ENCODE assay signal across 29 cellular contexts in the genomic region with DNA sequence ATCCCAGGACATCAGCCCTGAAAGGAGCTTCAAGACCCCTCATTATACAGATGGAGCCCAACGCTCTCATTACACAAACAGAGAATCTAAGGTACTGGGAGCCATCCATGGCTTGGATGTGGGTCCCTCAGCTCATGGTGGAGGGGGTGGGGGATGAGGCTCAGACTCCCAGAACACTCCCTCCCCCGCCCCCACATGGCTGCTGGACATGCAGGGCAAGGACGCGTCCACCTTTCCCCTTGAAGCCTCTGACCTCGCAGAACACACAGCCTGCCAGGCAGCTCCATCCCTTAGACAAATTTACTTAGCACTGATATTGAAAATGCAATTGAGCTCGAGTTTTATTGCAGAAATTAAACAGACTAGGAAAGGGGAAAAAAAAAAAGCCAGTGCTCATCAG.
DNase-seq lines count a peak whose midpoint lies in the region; ATAC-seq and TF ChIP-seq lines count a peak whose summit lies in the region.
"Had no signal": no experiment of that assay in that cellular context is flagged by ENCODE, and none has a peak within 500 bp of the region (broad histone marks: within the 10 kb centered on the region; RNA-seq: fewer than 3 reads in every experiment).

No MANE protein-coding gene starts in this region.

- TF ChIP-seq POLR2A in ovary (IDR thresholded peaks at IDR 0.05) (no peak), vagina (IDR thresholded peaks at IDR 0.05) (no peak)

- H3K27ac Mint-ChIP-seq in glutamatergic neuron (ENCODE audit: unreplicated experiment): peak overlapping the region; percentile 39
- H3K27ac Mint-ChIP-seq: activated CD8-positive, alpha-beta memory T cell treated with anti-CD3 and anti-CD28 coated beads, Interleukin-2, amount 10 ng/mL, durations not matched to agents 7 days and 5 days; activated T-cell treated with anti-CD3 and anti-CD28 coated beads, Interleukin-2, amount 50 U/mL, for 72 hours; stimulated activated effector memory CD8-positive, alpha-beta T cell treated with anti-CD3 and anti-CD28 coated beads, Interleukin-12 subunit alpha, Interleukin-12 subunit beta, amount 100 ng/mL, for 72 hours had no signal

- intact Hi-C loops in left ventricle myocardium inferior (cut with micrococcal nuclease): no loop called here
- intact Hi-C loops in Right ventricle myocardium superior (cut with DNase I): no loop called here
- intact Hi-C loops in ovary (cut with DNase I): loop anchor here in 1 of 4 donors (10.0 kb wide), 1 partner anchor 93 kb away; no protein-coding TSS in a partner anchor
- intact Hi-C loops in vagina (cut with DNase I): no loop called here

- 20 to 26% (median 26%) methylated on average over 6 of the region's 6 CpGs for WGBS in ovary, 3 donors

- H3K4me1 ChIP-seq in left ventricle myocardium inferior (peaks cover 4% of the 10 kb centered on the region), ovary (ENCODE audit: insufficient read depth) (peaks cover 7% of the 10 kb centered on the region), vagina (peaks cover 12% of the 10 kb centered on the region), SJCRH30 (peaks cover 12% of the 10 kb centered on the region)

- peaks cover 4% of the 10 kb centered on the region for H3K27me3 Mint-ChIP-seq in glutamatergic neuron (ENCODE audit: unreplicated experiment)
- H3K27me3 Mint-ChIP-seq: activated CD8-positive, alpha-beta memory T cell treated with anti-CD3 and anti-CD28 coated beads, Interleukin-2, amount 10 ng/mL, durations not matched to agents 7 days and 5 days; progenitor cell of endocrine pancreas had no signal

- TF ChIP-seq EP300 in ovary (IDR thresholded peaks at IDR 0.05): no peak

- TF ChIP-seq CTCF in left ventricle myocardium inferior (IDR thresholded peaks at IDR 0.05; ENCODE audit: borderline replicate concordance) (no peak), glutamatergic neuron (IDR thresholded peaks at IDR 0.05; ENCODE audit: partially characterized antibody, unreplicated experiment) (no peak), ovary (IDR thresholded peaks at IDR 0.05) (no peak), vagina (IDR thresholded peaks at IDR 0.05) (no peak), omental fat pad (IDR thresholded peaks at IDR 0.05) (no peak)

- peaks cover 10% of the 10 kb centered on the region for H3K36me3 ChIP-seq in left ventricle myocardium inferior
- no peaks in the 10 kb centered on the region for H3K36me3 ChIP-seq in ovary
- no peaks in the 10 kb centered on the region for H3K36me3 ChIP-seq in vagina
- no peaks in the 10 kb centered on the region for H3K36me3 ChIP-seq in SJCRH30

- peaks cover 11% of the 10 kb centered on the region for H3K36me3 Mint-ChIP-seq in glutamatergic neuron (ENCODE audit: unreplicated experiment)
- H3K36me3 Mint-ChIP-seq: stimulated activated effector memory CD8-positive, alpha-beta T cell treated with anti-CD3 and anti-CD28 coated beads, Interleukin-12 subunit alpha, Interleukin-12 subunit beta, amount 100 ng/mL, for 72 hours had no signal

- H3K4me3 ChIP-seq in left ventricle myocardium inferior (no peak overlapping the region), ovary (no peak overlapping the region), vagina (peak overlapping the region; percentile 11 to 12), SJCRH30 (no peak overlapping the region)

- ATAC-seq in Right ventricle myocardium superior (ENCODE audit: poor library complexity) (no peak), omental fat pad (ENCODE audit: low FRiP score) (no peak)
- ATAC-seq: activated CD8-positive, alpha-beta memory T cell treated with anti-CD3 and anti-CD28 coated beads, Interleukin-2, amount 10 ng/mL, durations not matched to agents 7 days and 5 days; activated T-cell treated with anti-CD3 and anti-CD28 coated beads, Interleukin-2, amount 50 U/mL, for 72 hours; left colon; stimulated activated effector memory CD8-positive, alpha-beta T cell treated with anti-CD3 and anti-CD28 coated beads, Interleukin-12 subunit alpha, Interleukin-12 subunit beta, amount 100 ng/mL, for 72 hours had no signal

- peaks cover 21% of the 10 kb centered on the region for H3K9me3 Mint-ChIP-seq in glutamatergic neuron (ENCODE audit: unreplicated experiment)

- peaks cover 7% of the 10 kb centered on the region for H3K27me3 ChIP-seq in left ventricle myocardium inferior (ENCODE audit: low read depth)
- no peaks in the 10 kb centered on the region for H3K27me3 ChIP-seq in ovary
- no peaks in the 10 kb centered on the region for H3K27me3 ChIP-seq in vagina
- no peaks in the 10 kb centered on the region for H3K27me3 ChIP-seq in SJCRH30

- H3K4me1 Mint-ChIP-seq in glutamatergic neuron (ENCODE audit: low read depth, unreplicated experiment): peaks cover 26% of the 10 kb centered on the region
- H3K4me1 Mint-ChIP-seq: activated CD8-positive, alpha-beta memory T cell treated with anti-CD3 and anti-CD28 coated beads, Interleukin-2, amount 10 ng/mL, durations not matched to agents 7 days and 5 days; stimulated activated effector memory CD8-positive, alpha-beta T cell treated with anti-CD3 and anti-CD28 coated beads, Interleukin-12 subunit alpha, Interleukin-12 subunit beta, amount 100 ng/mL, for 72 hours had no signal

- H3K27ac ChIP-seq in left ventricle myocardium inferior (replicated peaks) (peak overlapping the region; percentile 71), ovary (peak overlapping the region in 1 of 2 donors; percentile 74), vagina (peak overlapping the region; percentile 80), SJCRH30 (no peak overlapping the region)
- H3K27ac ChIP-seq: C4-2B, HL-60, RWPE1 had no signal

- H3K4me3 Mint-ChIP-seq in glutamatergic neuron (ENCODE audit: unreplicated experiment): no peak overlapping the region
- H3K4me3 Mint-ChIP-seq: activated CD8-positive, alpha-beta memory T cell treated with anti-CD3 and anti-CD28 coated beads, Interleukin-2, amount 10 ng/mL, durations not matched to agents 7 days and 5 days; activated T-cell treated with anti-CD3 and anti-CD28 coated beads, Interleukin-2, amount 50 U/mL, for 72 hours; nephron progenitor cell; stimulated activated effector memory CD8-positive, alpha-beta T cell treated with anti-CD3 and anti-CD28 coated beads, Interleukin-12 subunit alpha, Interleukin-12 subunit beta, amount 100 ng/mL, for 72 hours had no signal

- H3K9me3 ChIP-seq in left ventricle myocardium inferior (replicated peaks) (peaks cover 24% of the 10 kb centered on the region), ovary (no peaks in the 10 kb centered on the region), vagina (no peaks in the 10 kb centered on the region), SJCRH30 (replicated peaks) (peaks cover 11% of the 10 kb centered on the region; the same call in 1 of the 2 replicates)

- DNase-seq in left ventricle myocardium inferior (peak; percentile 16), Right ventricle myocardium superior (no peak), glutamatergic neuron (no peak), ovary (peak; percentile 51 to 73 (median 59)), vagina (ENCODE audit: extremely low spot score in 2 of 2) (no peak), SJCRH30 (no peak), medulla oblongata (ENCODE audit: extremely low spot score) (no peak), omental fat pad (ENCODE audit: low spot score) (no peak)
- DNase-seq: activated CD4-positive, alpha-beta T cell treated with anti-CD3 and anti-CD28 coated beads, Interleukin-2, amount 50 U/mL, for 1 hour; activated CD8-positive, alpha-beta memory T cell treated with anti-CD3 and anti-CD28 coated beads, Interleukin-2, amount 10 ng/mL, durations not matched to agents 7 days and 5 days; activated naive CD4-positive, alpha-beta T cell treated with anti-CD3 and anti-CD28 coated beads, Interleukin-2, amount 50 U/mL, for 16 hours; activated T-cell treated with anti-CD3 and anti-CD28 coated beads, Interleukin-2, amount 50 U/mL, for 72 hours; Calu3; central memory CD4-positive, alpha-beta T cell; DND-41; IMR-90; left colon; midbrain; NCI-H2029 treated with DMSO at 0.1 percent for 48 hours; NCI-H2227 treated with DMSO at 0.1 percent for 48 hours; NCI-H774; nephron progenitor cell; small intestine; T-helper 9 cell had no signal

Comparison
In these comparisons a context has a peak if more than half of its experiments do, and no peak if none do; other contexts are left out.
1. DNase-seq: peak in left ventricle myocardium inferior (single experiment) and ovary (5 of 5); none in Right ventricle myocardium superior (single experiment), glutamatergic neuron (single experiment), vagina (0 of 2), SJCRH30 (0 of 2), medulla oblongata (single experiment) and omental fat pad (single experiment).
2. H3K4me3 ChIP-seq: peak in vagina (2 of 2); none in left ventricle myocardium inferior (single experiment), ovary (single experiment) and SJCRH30 (single experiment).